Comparison of ENCODE assay signal across 13 cellular contexts in genomic region chr12:52370906-52371608, GRCh38. TPM values are rescaled to one million over a fixed set of nuclear protein-coding genes. Genes with fewer than 3 reads are reported as not detected.
DNase-seq lines count a peak whose midpoint lies in the region; ATAC-seq lines count a peak whose summit lies in the region.
"Had no signal": no experiment of that assay in that cellular context is flagged by ENCODE, and none has a peak within 500 bp of the region (broad histone marks: within the 10 kb centered on the region; RNA-seq: fewer than 3 reads in every experiment).

No MANE protein-coding gene starts in this region.

- H3K9me3 ChIP-seq in skeletal muscle tissue (ENCODE audit: control insufficient read depth in 3 of 3, low read length in 3 of 3), result no peaks in the 10 kb centered on the region

- H3K4me3 Mint-ChIP-seq in activated T-cell treated with anti-CD3 and anti-CD28 coated beads, Interleukin-2, amount 50 U/mL, for 24 hours, result no peak overlapping the region
- H3K4me3 Mint-ChIP-seq: T-helper 1 cell treated with Interleukin-12 subunit alpha and Interleukin-12 subunit beta and Interleukin-4 antibody, amounts not matched to agents 30 μg/mL and 1 μg/mL, for 36 hours had no signal

- peaks cover 15% of the 10 kb centered on the region for H3K27me3 Mint-ChIP-seq in activated T-cell treated with anti-CD3 and anti-CD28 coated beads, Interleukin-2, amount 50 U/mL, for 24 hours

- ATAC-seq in GM18511 (IDR thresholded peaks at IDR 0.05; ENCODE audit: unreplicated experiment) (no peak), GM21737 (IDR thresholded peaks at IDR 0.05; ENCODE audit: unreplicated experiment) (no peak)
- ATAC-seq: activated naive CD4-positive, alpha-beta T cell treated with anti-CD3 and anti-CD28 coated beads, Interleukin-2, amount 50 U/mL, for 72 hours had no signal

- DNase-seq in GM04504 (ENCODE audit: low read depth) (peak; percentile 50), dedifferentiated amniotic fluid mesenchymal stem cell (ENCODE audit: extremely low spot score) (peak; percentile 90), kidney glomerular epithelial cell (lab: John Stamatoyannopoulos, UW) (peak; percentile 82), NCI-H2081 (lab: John Stamatoyannopoulos, UW) (no peak)
- DNase-seq in activated T-cell treated with anti-CD3 and anti-CD28 coated beads, Interleukin-2, amount 50 U/mL, for 24 hours, result no peak

- H3K27ac Mint-ChIP-seq in activated T-cell treated with anti-CD3 and anti-CD28 coated beads, Interleukin-2, amount 50 U/mL, for 24 hours, result no peak overlapping the region
- H3K27ac Mint-ChIP-seq: T-helper 1 cell treated with Interleukin-12 subunit alpha and Interleukin-12 subunit beta and Interleukin-4 antibody, amounts not matched to agents 30 μg/mL and 1 μg/mL, for 36 hours had no signal

- H3K27me3 ChIP-seq in skeletal muscle tissue (ENCODE audit: control insufficient read depth in 3 of 3, insufficient read depth in 3 of 3, low read length in 3 of 3), result peaks cover 0 to 13% (median 11%) of the 10 kb centered on the region in 3 donors

- H3K4me1 Mint-ChIP-seq in activated T-cell treated with anti-CD3 and anti-CD28 coated beads, Interleukin-2, amount 50 U/mL, for 24 hours (ENCODE audit: low read depth), result no peaks in the 10 kb centered on the region

- no peak overlapping the region for H3K9ac ChIP-seq in skeletal muscle tissue (ENCODE audit: low read depth in 1 of 3, low read length in 3 of 3)

- no peaks in the 10 kb centered on the region for H3K9me3 Mint-ChIP-seq in activated T-cell treated with anti-CD3 and anti-CD28 coated beads, Interleukin-2, amount 50 U/mL, for 24 hours
- H3K9me3 Mint-ChIP-seq: activated naive CD4-positive, alpha-beta T cell treated with anti-CD3 and anti-CD28 coated beads, Interleukin-2, amount 50 U/mL, for 72 hours; T-helper 1 cell treated with Interleukin-12 subunit alpha and Interleukin-12 subunit beta and Interleukin-4 antibody, amounts not matched to agents 30 μg/mL and 1 μg/mL, for 36 hours had no signal

- H3K4me1 ChIP-seq in skeletal muscle tissue (ENCODE audit: control insufficient read depth in 3 of 3, insufficient read depth in 3 of 3, low read length in 3 of 3), result peaks cover 3 to 6% (median 4%) of the 10 kb centered on the region in 3 donors

- no peak overlapping the region for H3K4me3 ChIP-seq in skeletal muscle tissue (ENCODE audit: low read length in 3 of 3)

- no peaks in the 10 kb centered on the region for H3K36me3 Mint-ChIP-seq in activated T-cell treated with anti-CD3 and anti-CD28 coated beads, Interleukin-2, amount 50 U/mL, for 24 hours (ENCODE audit: low read depth)
- H3K36me3 Mint-ChIP-seq: activated naive CD4-positive, alpha-beta T cell treated with anti-CD3 and anti-CD28 coated beads, Interleukin-2, amount 50 U/mL, for 72 hours had no signal

- H3K36me3 ChIP-seq in skeletal muscle tissue (ENCODE audit: control insufficient read depth in 3 of 3, insufficient read depth in 3 of 3, low read length in 3 of 3), result no peaks in the 10 kb centered on the region

- H3K27ac ChIP-seq in skeletal muscle tissue (ENCODE audit: low read depth, low read length), result peak overlapping the region; percentile 41

RNA-seq across cellular contexts. Expression of gene KRT85, which starts 3.8 kb away (rescaled TPM):
- 0.52 TPM for total RNA-seq in skeletal muscle tissue
- total RNA-seq: activated naive CD4-positive, alpha-beta T cell treated with anti-CD3 and anti-CD28 coated beads, Interleukin-2, amount 50 U/mL, for 72 hours; liver; NCI-H460 had no signal

RNA-seq across cellular contexts. Expression of gene KRT84, which starts 14.4 kb away (rescaled TPM):
- total RNA-seq in skeletal muscle tissue, result not detected
- total RNA-seq: activated naive CD4-positive, alpha-beta T cell treated with anti-CD3 and anti-CD28 coated beads, Interleukin-2, amount 50 U/mL, for 72 hours; Daoy; liver; NCI-H460 had no signal

RNA-seq across cellular contexts. Expression of gene KRT82, which starts 35.1 kb away (rescaled TPM):
- not detected for total RNA-seq in skeletal muscle tissue
- total RNA-seq: activated naive CD4-positive, alpha-beta T cell treated with anti-CD3 and anti-CD28 coated beads, Interleukin-2, amount 50 U/mL, for 72 hours; Daoy; liver; NCI-H460 had no signal

RNA-seq across cellular contexts. Expression of gene KRT83, which starts 49.9 kb away (rescaled TPM):
- total RNA-seq in skeletal muscle tissue, result not detected
- total RNA-seq: activated naive CD4-positive, alpha-beta T cell treated with anti-CD3 and anti-CD28 coated beads, Interleukin-2, amount 50 U/mL, for 72 hours; Daoy; liver had no signal

Comparison
In these comparisons a context has a peak if more than half of its experiments do, and no peak if none do; other contexts are left out.
1. DNase-seq: peak in GM04504 (single experiment), dedifferentiated amniotic fluid mesenchymal stem cell (single experiment) and kidney glomerular epithelial cell (single experiment); none in activated T-cell treated with anti-CD3 and anti-CD28 coated beads, Interleukin-2, amount 50 U/mL, for 24 hours (single experiment) and NCI-H2081 (0 of 2).